In the genomic region with DNA sequence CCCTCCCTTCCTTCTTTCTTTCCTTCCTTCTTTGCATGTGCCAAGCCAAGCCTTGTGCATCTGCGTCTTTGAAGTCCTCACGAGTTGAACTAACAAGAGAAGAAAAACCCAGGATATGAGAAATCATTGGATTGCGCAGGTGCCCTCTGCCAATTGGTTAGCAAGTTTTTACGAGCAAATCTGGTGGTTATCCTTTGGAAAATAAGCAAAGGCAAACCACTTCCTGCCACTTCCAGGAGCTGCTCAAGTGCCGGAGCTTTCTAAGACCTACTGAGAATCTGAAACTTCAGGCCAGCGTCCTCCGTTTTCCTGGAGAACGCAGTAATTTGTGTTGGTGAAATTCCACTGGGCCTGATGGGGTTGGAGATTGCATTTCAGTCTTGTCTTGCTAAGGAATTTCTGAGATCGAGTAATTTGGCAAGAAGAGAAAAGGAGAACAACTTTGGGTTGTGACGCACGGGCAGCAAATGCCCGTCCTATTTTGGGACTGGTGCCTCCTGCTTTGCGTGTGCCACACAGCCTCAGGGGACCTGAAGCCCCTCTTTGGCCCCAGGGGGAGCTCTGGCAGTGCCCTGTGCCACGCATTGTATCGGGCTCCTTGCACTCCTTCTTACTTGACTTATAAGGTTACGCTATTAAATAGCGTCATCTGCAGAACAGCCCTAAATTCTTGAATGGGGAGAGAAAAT, we compare ENCODE assay signal across 10 cellular contexts. TPM values are rescaled to one million over a fixed set of nuclear protein-coding genes. Genes with fewer than 3 reads are reported as not detected.
DNase-seq lines count a peak whose midpoint lies in the region; ATAC-seq and TF ChIP-seq lines count a peak whose summit lies in the region.
"Had no signal": no experiment of that assay in that cellular context is flagged by ENCODE, and none has a peak within 500 bp of the region (broad histone marks: within the 10 kb centered on the region; RNA-seq: fewer than 3 reads in every experiment).

No MANE protein-coding gene starts in this region.

- no peak overlapping the region for H3K4me3 Mint-ChIP-seq in GM23338

- H3F3A ChIP-seq in GM23338 (replicated peaks; ENCODE audit: low read depth) (no peaks in the 10 kb centered on the region), smooth muscle cell (ENCODE audit: low read depth) (peaks cover 15% of the 10 kb centered on the region), MM.1S (ENCODE audit: insufficient read depth, low read length) (no peaks in the 10 kb centered on the region)

- H3K27ac ChIP-seq in GM23338 (ENCODE audit: low read depth): peak overlapping the region; percentile 79; the same call in 1 of the 2 replicates
- peak overlapping the region; percentile 77 for H3K27ac ChIP-seq in SK-N-MC
- H3K27ac ChIP-seq in esophagus squamous epithelium: peak overlapping the region; percentile 22 to 81 (median 75)
- H3K27ac ChIP-seq in smooth muscle cell (ENCODE audit: low read depth): peak overlapping the region; percentile 52
- H3K27ac ChIP-seq in MM.1S (ENCODE audit: low read length): no peak overlapping the region

- H3K9me2 ChIP-seq in GM23338 (ENCODE audit: insufficient read depth) (no peaks in the 10 kb centered on the region), MM.1S (replicated peaks; ENCODE audit: insufficient read depth, low read length) (no peaks in the 10 kb centered on the region)

- no peaks in the 10 kb centered on the region for H3K36me3 ChIP-seq in GM23338 (ENCODE audit: insufficient read depth)
- no peaks in the 10 kb centered on the region for H3K36me3 ChIP-seq in SK-N-MC (ENCODE audit: insufficient read depth, low read length)
- H3K36me3 ChIP-seq in esophagus squamous epithelium: no peaks in the 10 kb centered on the region
- H3K36me3 ChIP-seq in smooth muscle cell (ENCODE audit: low read depth): no peaks in the 10 kb centered on the region
- no peaks in the 10 kb centered on the region for H3K36me3 ChIP-seq in MM.1S (replicated peaks; ENCODE audit: insufficient read depth, low read length)

- 64 to 67% methylated on average over 16 to 17 of the region's 17 CpGs for WGBS in esophagus squamous epithelium, 2 donors
- 60% methylated on average over 17 of the region's 17 CpGs for WGBS in smooth muscle cell (ENCODE audit: low lambda C conversion rate)

- no peak overlapping the region for H2AFZ ChIP-seq in GM23338
- no peak overlapping the region for H2AFZ ChIP-seq in smooth muscle cell (ENCODE audit: low read depth)
- H2AFZ ChIP-seq in MM.1S (ENCODE audit: low read length): no peak overlapping the region

- no peaks in the 10 kb centered on the region for H3K9me3 ChIP-seq in SK-N-MC (ENCODE audit: low read depth, low read length)
- H3K9me3 ChIP-seq in esophagus squamous epithelium: no peaks in the 10 kb centered on the region
- H3K9me3 ChIP-seq in smooth muscle cell (replicated peaks; ENCODE audit: low read depth): no peaks in the 10 kb centered on the region
- H3K9me3 ChIP-seq in MM.1S (replicated peaks; ENCODE audit: insufficient read depth, low read length): no peaks in the 10 kb centered on the region

- H3K36me3 Mint-ChIP-seq in GM23338 (ENCODE audit: low read depth): no peaks in the 10 kb centered on the region; the same call in 2 of the 3 replicates

- intact Hi-C loops in esophagus squamous epithelium (cut with DNase I): no loop called here

- peaks cover 40% of the 10 kb centered on the region for H4K20me1 ChIP-seq in GM23338 (replicated peaks; ENCODE audit: insufficient read depth)
- H4K20me1 ChIP-seq in smooth muscle cell (ENCODE audit: low read depth): peaks cover 98% of the 10 kb centered on the region
- H4K20me1 ChIP-seq in MM.1S (ENCODE audit: insufficient read depth, low read length): no peaks in the 10 kb centered on the region

- H3K27me3 Mint-ChIP-seq in GM23338 (ENCODE audit: insufficient read depth, low read depth, poor library complexity): peaks cover 10% of the 10 kb centered on the region

- H3K27me3 ChIP-seq in GM23338 (ENCODE audit: insufficient read depth) (no peaks in the 10 kb centered on the region), esophagus squamous epithelium (no peaks in the 10 kb centered on the region), smooth muscle cell (ENCODE audit: low read depth) (no peaks in the 10 kb centered on the region), MM.1S (replicated peaks; ENCODE audit: insufficient read depth, low read length) (no peaks in the 10 kb centered on the region)

- TF ChIP-seq CTCF in GM23338 (conservative IDR thresholded peaks at IDR 0.05; ENCODE audit: low read depth in 2 of 2) (no peak), esophagus squamous epithelium (IDR thresholded peaks at IDR 0.05) (no peak), smooth muscle cell (IDR thresholded peaks at IDR 0.05; ENCODE audit: borderline replicate concordance, insufficient read depth, poor library complexity, severe bottlenecking) (no peak), MM.1S (IDR thresholded peaks at IDR 0.05; ENCODE audit: low read length) (no peak)

- H3K4me1 ChIP-seq in GM23338 (ENCODE audit: insufficient read depth) (peaks cover 5% of the 10 kb centered on the region; the same call in 1 of the 2 replicates), esophagus squamous epithelium (peaks cover 42 to 98% (median 55%) of the 10 kb centered on the region in 3 donors), smooth muscle cell (ENCODE audit: low read depth) (no peaks in the 10 kb centered on the region), MM.1S (ENCODE audit: low read length) (no peaks in the 10 kb centered on the region)

- H3K9me3 Mint-ChIP-seq in GM23338: no peaks in the 10 kb centered on the region; the same call in 2 of the 3 replicates

- no peak overlapping the region for H3K4me2 ChIP-seq in GM23338
- peak overlapping the region; percentile 72 for H3K4me2 ChIP-seq in smooth muscle cell
- no peak overlapping the region for H3K4me2 ChIP-seq in MM.1S (ENCODE audit: low read depth, low read length)

- DNase-seq in GM23338 (ENCODE audit: low spot score) (no peak), SK-N-MC (ENCODE audit: low read depth, low spot score) (peak; percentile 86), esophagus squamous epithelium (lab: John Stamatoyannopoulos, UW) (no peak), smooth muscle cell (lab: John Stamatoyannopoulos, UW; ENCODE audit: unreplicated experiment) (no peak), MM.1S (no peak), NCI-H2196 (lab: John Stamatoyannopoulos, UW; ENCODE audit: unreplicated experiment) (no peak)
- no peak for DNase-seq in stimulated activated CD8-positive, alpha-beta memory T cell treated with anti-CD3 and anti-CD28 coated beads, Interleukin-4, amount 100 ng/mL, for 48 hours
- DNase-seq: cortex of kidney, NCI-H1694 treated with DMSO at 0.1 percent for 48 hours had no signal

- no peak for TF ChIP-seq POLR2A in esophagus squamous epithelium (IDR thresholded peaks at IDR 0.05)

- H3K4me1 Mint-ChIP-seq in GM23338: peaks cover 39% of the 10 kb centered on the region

- H3K79me2 ChIP-seq in GM23338 (replicated peaks; ENCODE audit: insufficient read depth): peaks cover 77% of the 10 kb centered on the region
- peaks cover 83% of the 10 kb centered on the region for H3K79me2 ChIP-seq in smooth muscle cell (ENCODE audit: low read depth)
- no peaks in the 10 kb centered on the region for H3K79me2 ChIP-seq in MM.1S (ENCODE audit: low read length)

- H3K9ac ChIP-seq in SK-N-MC (ENCODE audit: insufficient read length) (no peak overlapping the region), smooth muscle cell (ENCODE audit: low read depth) (no peak overlapping the region), MM.1S (ENCODE audit: low read length) (no peak overlapping the region)

- ATAC-seq in GM23338: no peak
- no peak for ATAC-seq in GM21381 (IDR thresholded peaks at IDR 0.05; ENCODE audit: unreplicated experiment)

- H3K4me3 ChIP-seq in GM23338 (no peak overlapping the region), SK-N-MC (peak overlapping the region; percentile 52), esophagus squamous epithelium (peak overlapping the region in 1 of 4 donors; percentile 24), smooth muscle cell (no peak overlapping the region), MM.1S (ENCODE audit: low read length) (no peak overlapping the region)

- H3K27ac Mint-ChIP-seq in GM23338: no peak overlapping the region

TF ChIP-seq in GM23338, 12 proteins besides CTCF, POLR2A, EP300 and RAD21 (continues in another document):
- TF ChIP-seq CREB1 (CRISPR knock-in tag; IDR thresholded peaks at IDR 0.05; ENCODE audit: low read depth) (no peak), STAT1 (IDR thresholded peaks at IDR 0.05; ENCODE audit: unreplicated experiment) (no peak)

RNA-seq across cellular contexts. Expression of gene CMIP, which starts 56.4 kb away (rescaled TPM):
- 49.8 and 62.3 TPM in 2 replicates for total RNA-seq in GM23338 (2014; rRNA removed; shearing (Covaris generic))
- polyA plus RNA-seq in GM23338 (2016; fragmentation: Nextera tagmentation; extraction: Ambion mirVana): 9.5 and 10.5 TPM in 2 replicates
- total RNA-seq in esophagus squamous epithelium: 10 to 100 TPM; 17.1 to 60.5 (median 39.7) TPM
- total RNA-seq in smooth muscle cell: 22.5 and 44.5 TPM in 2 replicates
- 2.5 and 9.4 TPM in 2 replicates for polyA plus RNA-seq in smooth muscle cell
